1 cellular context compared by ENCODE assay signal in genomic region chr12:74420-75190, GRCh38. TPM values are rescaled to one million over a fixed set of nuclear protein-coding genes. Genes with fewer than 3 reads are reported as not detected.
"Had no signal": no experiment of that assay in that cellular context is flagged by ENCODE, and none has a peak within 500 bp of the region (broad histone marks: within the 10 kb centered on the region; RNA-seq: fewer than 3 reads in every experiment).

No MANE protein-coding gene starts in this region.

RNA-seq across cellular contexts. Expression of gene IQSEC3, which starts 8.0 kb away (rescaled TPM):
- total RNA-seq: activated B cell treated with CpG ODN at 0.5 μM for 24 hours had no signal
